ENCODE assay signal across 8 cellular contexts in genomic region chr1:84689514-84690396, GRCh38. TPM values are rescaled to one million over a fixed set of nuclear protein-coding genes. Genes with fewer than 3 reads are reported as not detected.
DNase-seq lines count a peak whose midpoint lies in the region; ATAC-seq and TF ChIP-seq lines count a peak whose summit lies in the region.

No MANE protein-coding gene starts in this region.

- CTCF ChIA-PET in AG04450 (lab: Charles Lee): interaction anchor here (0.6 to 2.8 kb wide), 9 partner anchors 10 to 161 kb away, joined by 3 to 18 read pairs (median 4); no protein-coding TSS in a partner anchor

- peaks cover 5% of the 10 kb centered on the region; the same call in 1 of the 2 replicates for H3K9me3 ChIP-seq in AG04450 (ENCODE audit: control insufficient read depth, insufficient read depth, low read length)
- H3K9me3 ChIP-seq in iPS-18a (ENCODE audit: control insufficient read depth, low read depth, low read length): no peaks in the 10 kb centered on the region
- H3K9me3 ChIP-seq in skeletal muscle satellite cell (replicated peaks; ENCODE audit: low read length): no peaks in the 10 kb centered on the region

- H3K4me3 ChIP-seq in AG04450 (ENCODE audit: low read depth, low read length): peak overlapping the region; percentile 73
- H3K4me3 ChIP-seq in astrocyte of the cerebellum (ENCODE audit: low read depth, low read length): peak overlapping the region; percentile 67
- H3K4me3 ChIP-seq in iPS-18a (ENCODE audit: low read length): peak overlapping the region; percentile 90
- H3K4me3 ChIP-seq in skeletal muscle satellite cell (ENCODE audit: low read length): peak overlapping the region; percentile 91

- TF ChIP-seq CTCF in AG04450 (IDR thresholded peaks at IDR 0.05; ENCODE audit: low read depth, low read length): peak; percentile 44
- TF ChIP-seq CTCF in GM12872 (IDR thresholded peaks at IDR 0.05; ENCODE audit: insufficient read depth, low read depth, low read length): peak; percentile 35; the same call in 2 of the 3 replicates
- TF ChIP-seq CTCF in astrocyte of the cerebellum (IDR thresholded peaks at IDR 0.05; ENCODE audit: low read depth, low read length, missing control alignments): peak; percentile 38

- in situ Hi-C loops in astrocyte of the cerebellum (cut with HindIII; ENCODE audit: low sequenced_read_pairs): no loop called here

- POLR2A ChIA-PET in AG04450 (lab: Yijun Ruan, JAX): interaction anchor here (0.7 kb wide), 1 partner anchor 202 kb away, joined by 6 read pairs; no protein-coding TSS in a partner anchor

- H3K27ac ChIP-seq in AG04450 (ENCODE audit: low read depth, low read length) (no peak overlapping the region), iPS-18a (ENCODE audit: low read length) (no peak overlapping the region)

- ATAC-seq in HG03103 (IDR thresholded peaks at IDR 0.05; ENCODE audit: low read depth, unreplicated experiment): peak; percentile 28

- DNase-seq in AG04450 (ENCODE audit: low read depth, low spot score): no peak
- peak; percentile 52 for DNase-seq in NCI-H748 treated with DMSO at 0.1 percent for 48 hours (lab: John Stamatoyannopoulos, UW)
- DNase-seq in astrocyte of the cerebellum (ENCODE audit: low read depth): no peak
- no peak for DNase-seq in 8988T

- no peaks in the 10 kb centered on the region for H3K27me3 ChIP-seq in AG04450 (ENCODE audit: control insufficient read depth, insufficient read depth, low read length)
- no peaks in the 10 kb centered on the region for H3K27me3 ChIP-seq in iPS-18a (ENCODE audit: control insufficient read depth, insufficient read depth, low read length)
- no peaks in the 10 kb centered on the region for H3K27me3 ChIP-seq in skeletal muscle satellite cell (ENCODE audit: control insufficient read depth, insufficient read depth, low read length)

- H3K4me1 ChIP-seq in iPS-18a (ENCODE audit: control insufficient read depth, low read depth, low read length): peaks cover 10% of the 10 kb centered on the region
- H3K4me1 ChIP-seq in skeletal muscle satellite cell (ENCODE audit: control insufficient read depth, insufficient read depth, low read length): peaks cover 27% of the 10 kb centered on the region

- peak overlapping the region; percentile 98 for H3K4me2 ChIP-seq in skeletal muscle satellite cell (ENCODE audit: low read length)

- H3K9ac ChIP-seq in iPS-18a (ENCODE audit: low read length) (peak overlapping the region; percentile 60), skeletal muscle satellite cell (ENCODE audit: low read depth, low read length) (peak overlapping the region; percentile 73)

- no peaks in the 10 kb centered on the region for H3K36me3 ChIP-seq in iPS-18a (ENCODE audit: control insufficient read depth, low read depth, low read length)
- H3K36me3 ChIP-seq in skeletal muscle satellite cell (ENCODE audit: insufficient read depth, low read length): no peaks in the 10 kb centered on the region

RNA-seq across cellular contexts. Expression of gene SSX2IP, which starts 0.5 kb away (rescaled TPM):
- polyA plus RNA-seq in AG04450 (2011; rRNA removed): 21.4 and 31.7 TPM in 2 replicates
- polyA minus RNA-seq in AG04450 (2011; rRNA and poly(A)+ RNA removed): 9.4 and 21.1 TPM in 2 replicates
- total RNA-seq in skeletal muscle satellite cell (2012; rRNA removed): 6.6 and 10.4 TPM in 2 replicates
